Comparison of ENCODE assay signal across 8 cellular contexts in genomic region chr12:117098071-117098360, GRCh38. TPM values are rescaled to one million over a fixed set of nuclear protein-coding genes. Genes with fewer than 3 reads are reported as not detected.
A peak's percentile ranks its signal among the peaks of the same experiment; 100 is the strongest.
DNase-seq lines count a peak whose midpoint lies in the region; ATAC-seq and TF ChIP-seq lines count a peak whose summit lies in the region.

No MANE protein-coding gene starts in this region.

- H3K4me1 Mint-ChIP-seq in activated naive CD8-positive, alpha-beta T cell (ENCODE audit: low read depth): peaks cover 9% of the 10 kb centered on the region
- peaks cover 12% of the 10 kb centered on the region for H3K4me1 Mint-ChIP-seq in memory B cell

- no peaks in the 10 kb centered on the region for H3K36me3 Mint-ChIP-seq in activated naive CD8-positive, alpha-beta T cell
- no peaks in the 10 kb centered on the region for H3K36me3 Mint-ChIP-seq in memory B cell

- in situ Hi-C loops in mammary epithelial cell (cut with MboI; ENCODE audit: low sequenced_read_pairs in 2 of 2): no loop called here

- no peaks in the 10 kb centered on the region for H3K79me2 ChIP-seq in mammary epithelial cell (ENCODE audit: insufficient read depth, low read length)

- peak overlapping the region; percentile 87 for H3K4me3 Mint-ChIP-seq in activated naive CD8-positive, alpha-beta T cell
- peak overlapping the region; percentile 76 for H3K4me3 Mint-ChIP-seq in memory B cell

- no peaks in the 10 kb centered on the region for H3K9me3 Mint-ChIP-seq in activated naive CD8-positive, alpha-beta T cell (ENCODE audit: low read depth)
- H3K9me3 Mint-ChIP-seq in memory B cell: no peaks in the 10 kb centered on the region

- H3K9ac ChIP-seq in mammary epithelial cell (ENCODE audit: insufficient read depth, low read length): no peak overlapping the region

- no peaks in the 10 kb centered on the region for H3K9me3 ChIP-seq in breast epithelium
- H3K9me3 ChIP-seq in mammary epithelial cell (replicated peaks; ENCODE audit: insufficient read depth, low read length): no peaks in the 10 kb centered on the region
- no peaks in the 10 kb centered on the region for H3K9me3 ChIP-seq in upper lobe of left lung

- no peak overlapping the region for H2AFZ ChIP-seq in mammary epithelial cell (ENCODE audit: low read depth, low read length)

- no peaks in the 10 kb centered on the region for H4K20me1 ChIP-seq in mammary epithelial cell (ENCODE audit: insufficient read depth, low read length)

- H3K27ac ChIP-seq in breast epithelium: peak overlapping the region; percentile 6 to 22
- no peak overlapping the region for H3K27ac ChIP-seq in mammary epithelial cell (ENCODE audit: insufficient read depth, low read depth, low read length)
- peak overlapping the region in 2 of 4 donors; percentile 48 to 77 for H3K27ac ChIP-seq in upper lobe of left lung

- TF ChIP-seq POLR2A in breast epithelium (IDR thresholded peaks at IDR 0.05): no peak
- no peak for TF ChIP-seq POLR2A in upper lobe of left lung (IDR thresholded peaks at IDR 0.05)

- H3K36me3 ChIP-seq in breast epithelium (no peaks in the 10 kb centered on the region), mammary epithelial cell (ENCODE audit: insufficient read depth, low read length) (no peaks in the 10 kb centered on the region), upper lobe of left lung (no peaks in the 10 kb centered on the region)

- CTCF ChIA-PET in mammary epithelial cell (lab: Charles Lee; ENCODE audit: low non-redundant PET): no interaction called here

- no peak overlapping the region for H3K27ac Mint-ChIP-seq in activated naive CD8-positive, alpha-beta T cell
- no peak overlapping the region for H3K27ac Mint-ChIP-seq in memory B cell

- intact Hi-C loops in breast epithelium (cut with DNase I; ENCODE audit: low total_unique reads): no loop called here
- intact Hi-C loops in mammary epithelial cell (cut with micrococcal nuclease): no loop called here
- intact Hi-C loops in posterior vena cava (cut with DNase I): no loop called here

- TF ChIP-seq EP300 in upper lobe of left lung (IDR thresholded peaks at IDR 0.05): no peak

- TF ChIP-seq CTCF in breast epithelium (IDR thresholded peaks at IDR 0.05): no peak
- no peak for TF ChIP-seq CTCF in mammary epithelial cell (conservative IDR thresholded peaks at IDR 0.05 in 1 of 2, IDR thresholded peaks at IDR 0.05 in 1 of 2; ENCODE audit: extremely low read depth in 1 of 2, insufficient read depth in 1 of 2, low read depth in 1 of 2, low read length in 2 of 2)
- TF ChIP-seq CTCF in upper lobe of left lung (IDR thresholded peaks at IDR 0.05): no peak

- no TSS peak for BruUV-seq in mammary epithelial cell (replicated peaks; lab: Mats Ljungman, UMichigan)

- DNase-seq in breast epithelium (ENCODE audit: low spot score in 2 of 2) (no peak), mammary epithelial cell (no peak), memory B cell (ENCODE audit: low spot score in 2 of 2) (no peak), upper lobe of left lung (no peak), SW 1271 (lab: John Stamatoyannopoulos, UW) (no peak), posterior vena cava (ENCODE audit: low spot score) (no peak)

- dilution Hi-C loops in mammary epithelial cell (cut with HindIII; ENCODE audit: low sequenced_read_pairs): no loop called here

- peaks cover 9% of the 10 kb centered on the region for H3K27me3 Mint-ChIP-seq in activated naive CD8-positive, alpha-beta T cell
- H3K27me3 Mint-ChIP-seq in memory B cell: peaks cover 2% of the 10 kb centered on the region

- WGBS in mammary epithelial cell (ENCODE audit: low coverage, missing lambda C conversion rate): 0% methylated on average over 3 of the region's 3 CpGs
- WGBS in upper lobe of left lung, 2 donors: 35 to 59% methylated on average over 2 to 3 of the region's 3 CpGs

- H3K27me3 ChIP-seq in breast epithelium: peaks cover 2 to 15% of the 10 kb centered on the region in 2 donors
- H3K27me3 ChIP-seq in mammary epithelial cell (ENCODE audit: insufficient read depth, low read length): peaks cover 35% of the 10 kb centered on the region
- H3K27me3 ChIP-seq in upper lobe of left lung: peaks cover 0 to 14% (median 8%) of the 10 kb centered on the region in 4 donors

- peak overlapping the region; percentile 43 to 79 (median 70) for H3K4me3 ChIP-seq in breast epithelium
- no peak overlapping the region for H3K4me3 ChIP-seq in mammary epithelial cell (replicated peaks in 1 of 3; ENCODE audit: insufficient read depth in 1 of 3, low read depth in 2 of 3, low read length in 3 of 3)
- peak overlapping the region in 3 of 4 donors; percentile 62 to 81 (median 65) for H3K4me3 ChIP-seq in upper lobe of left lung

- peaks cover 0 to 1% of the 10 kb centered on the region in 2 donors for H3K4me1 ChIP-seq in breast epithelium
- H3K4me1 ChIP-seq in mammary epithelial cell (ENCODE audit: insufficient read depth, low read length): peaks cover 8% of the 10 kb centered on the region
- H3K4me1 ChIP-seq in upper lobe of left lung: peaks cover 9 to 20% (median 17%) of the 10 kb centered on the region in 4 donors

- ATAC-seq in memory B cell (ENCODE audit: low read depth) (no peak), upper lobe of left lung (ENCODE audit: low FRiP score in 2 of 2) (no peak), HG03460 (IDR thresholded peaks at IDR 0.05; ENCODE audit: unreplicated experiment) (no peak)

- no peak overlapping the region for H3K4me2 ChIP-seq in mammary epithelial cell (ENCODE audit: insufficient read depth, low read depth, low read length)

RNA-seq across cellular contexts. Expression of gene TESC, which starts 1.2 kb away (rescaled TPM):
- total RNA-seq in breast epithelium (10 to 100 TPM in 1 of 3 donors, 1 to 10 TPM in 2; 3.8 to 45.1 (median 7.2) TPM), mammary epithelial cell (under 1 TPM in 1 of 2 donors, not detected in 1; 0.33 TPM), upper lobe of left lung (10 to 100 TPM in 2 of 6 donors, 1 to 10 TPM in 4; 2.0 to 13.6 (median 7.2) TPM), posterior vena cava (1 to 10 TPM; 3.0 to 5.8 TPM)
- polyA plus RNA-seq in mammary epithelial cell: not detected
- polyA minus RNA-seq in mammary epithelial cell: not detected

Comparison
In these comparisons a context has a peak if more than half of its experiments do, and no peak if none do; other contexts are left out.
1. H3K4me3 ChIP-seq: peak in breast epithelium (3 of 3) and upper lobe of left lung (3 of 4); none in mammary epithelial cell (0 of 3).